34 cellular contexts compared by ENCODE assay signal in the genomic region with DNA sequence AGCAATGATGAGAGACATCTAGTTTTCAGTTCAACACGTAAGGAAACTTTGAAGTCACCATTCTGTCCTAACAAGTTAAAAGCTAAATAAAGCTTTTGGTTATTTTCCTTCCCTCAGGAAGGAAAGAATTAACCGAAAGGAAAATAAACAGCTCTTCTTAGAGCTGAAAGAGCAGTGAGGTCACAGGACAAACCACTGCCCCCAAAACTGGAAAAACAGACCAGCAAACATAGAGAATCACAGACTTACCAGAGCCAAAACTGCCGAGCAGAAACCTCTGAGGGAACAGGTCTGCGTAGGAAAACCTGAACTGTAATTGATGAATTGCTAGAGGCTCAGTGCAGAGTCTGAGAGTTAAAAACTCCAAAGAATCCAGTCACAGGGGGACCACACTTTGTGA. TPM values are rescaled to one million over a fixed set of nuclear protein-coding genes. Genes with fewer than 3 reads are reported as not detected.
A peak's percentile ranks its signal among the peaks of the same experiment; 100 is the strongest.
DNase-seq lines count a peak whose midpoint lies in the region; ATAC-seq and TF ChIP-seq lines count a peak whose summit lies in the region.
"Had no signal": no experiment of that assay in that cellular context is flagged by ENCODE, and none has a peak within 500 bp of the region (broad histone marks: within the 10 kb centered on the region; RNA-seq: fewer than 3 reads in every experiment).

No MANE protein-coding gene starts in this region.

- no peaks in the 10 kb centered on the region for H3K27me3 ChIP-seq in hepatocyte
- H3K27me3 ChIP-seq: ascending aorta, cardiac muscle cell, SJCRH30, upper lobe of left lung had no signal

- ATAC-seq in activated CD8-positive, alpha-beta T cell treated with anti-CD3 and anti-CD28 coated beads for 36 hours, result no peak
- ATAC-seq in activated CD8-positive, alpha-beta T cell treated with anti-CD3 and anti-CD28 coated beads, Interleukin-2, amount 10 ng/mL, durations not matched to agents 7 days and 5 days, result no peak

- H3K4me2 ChIP-seq in hepatocyte, result peak overlapping the region; percentile 48

- intact Hi-C loops in activated CD8-positive, alpha-beta T cell treated with anti-CD3 and anti-CD28 coated beads for 36 hours (cut with micrococcal nuclease), result no loop called here
- intact Hi-C loops in activated CD4-positive, alpha-beta T cell treated with anti-CD3 and anti-CD28 coated beads, Interleukin-2, amount 10 ng/mL, durations not matched to agents 24 days and 14 days (cut with micrococcal nuclease), result no loop called here

- H3K36me3 ChIP-seq in hepatocyte (replicated peaks; ENCODE audit: insufficient read depth, low read depth), result no peaks in the 10 kb centered on the region
- H3K36me3 ChIP-seq: ascending aorta, cardiac muscle cell, prostate gland, SJCRH30, upper lobe of left lung, WERI-Rb-1 had no signal

- no peak for DNase-seq in activated CD8-positive, alpha-beta T cell treated with anti-CD3 and anti-CD28 coated beads for 36 hours
- no peak for DNase-seq in activated CD8-positive, alpha-beta T cell treated with anti-CD3 and anti-CD28 coated beads, Interleukin-2, amount 10 ng/mL, durations not matched to agents 7 days and 5 days
- peak; percentile 61 to 66 for DNase-seq in dermis microvascular lymphatic vessel endothelial cell (ENCODE audit: low read depth in 2 of 2)
- DNase-seq in hepatocyte (ENCODE audit: low spot score), result no peak
- peak; percentile 12 for DNase-seq in stromal cell of bone marrow (ENCODE audit: low read depth)
- DNase-seq in NCI-H524 treated with DMSO at 0.1 percent for 48 hours (lab: John Stamatoyannopoulos, UW), result no peak
- DNase-seq in activated CD4-positive, alpha-beta T cell treated with anti-CD3 and anti-CD28 coated beads, Interleukin-2, amount 10 ng/mL, durations not matched to agents 24 days and 14 days, result no peak
- no peak for DNase-seq in DMS 273 treated with DMSO at 0.1 percent for 48 hours (lab: John Stamatoyannopoulos, UW)
- DNase-seq: activated CD4-positive, alpha-beta T cell treated with anti-CD3 and anti-CD28 coated beads for 4 hours; activated gamma-delta T cell; activated naive CD8-positive, alpha-beta T cell treated with anti-CD3 and anti-CD28 coated beads, Interleukin-2, amount 10 ng/mL, durations not matched to agents 7 days and 5 days; activated T-cell treated with anti-CD3 and anti-CD28 coated beads, Interleukin-2, amount 50 U/mL, for 24 hours; COR-L47; HCEC 1CT; immature natural killer cell; Kasumi-1; NCI-H1436; NCI-H2081 treated with DMSO at 0.1 percent for 48 hours; SJCRH30; stimulated activated CD4-positive, alpha-beta T cell treated with anti-CD3 and anti-CD28 coated beads, Interleukin-4, amount 100 ng/mL, for 1 hour; substantia nigra; SW 1271; T-helper 9 cell; upper lobe of left lung; WERI-Rb-1 had no signal

- H3K27me3 Mint-ChIP-seq in activated CD8-positive, alpha-beta T cell treated with anti-CD3 and anti-CD28 coated beads for 36 hours, result peaks cover 1% of the 10 kb centered on the region
- no peaks in the 10 kb centered on the region for H3K27me3 Mint-ChIP-seq in activated CD8-positive, alpha-beta T cell treated with anti-CD3 and anti-CD28 coated beads, Interleukin-2, amount 10 ng/mL, durations not matched to agents 7 days and 5 days (ENCODE audit: low read depth)
- peaks cover 8% of the 10 kb centered on the region for H3K27me3 Mint-ChIP-seq in activated CD4-positive, alpha-beta T cell treated with anti-CD3 and anti-CD28 coated beads, Interleukin-2, amount 10 ng/mL, durations not matched to agents 24 days and 14 days
- H3K27me3 Mint-ChIP-seq: activated T-cell treated with anti-CD3 and anti-CD28 coated beads, Interleukin-2, amount 50 U/mL, for 24 hours; memory B cell had no signal

- H3K27ac Mint-ChIP-seq in activated CD8-positive, alpha-beta T cell treated with anti-CD3 and anti-CD28 coated beads for 36 hours, result peak overlapping the region; percentile 47
- no peak overlapping the region for H3K27ac Mint-ChIP-seq in activated CD8-positive, alpha-beta T cell treated with anti-CD3 and anti-CD28 coated beads, Interleukin-2, amount 10 ng/mL, durations not matched to agents 7 days and 5 days
- H3K27ac Mint-ChIP-seq in activated CD4-positive, alpha-beta T cell treated with anti-CD3 and anti-CD28 coated beads, Interleukin-2, amount 10 ng/mL, durations not matched to agents 24 days and 14 days, result no peak overlapping the region
- H3K27ac Mint-ChIP-seq: activated naive CD8-positive, alpha-beta T cell treated with anti-CD3 and anti-CD28 coated beads, Interleukin-2, amount 10 ng/mL, durations not matched to agents 7 days and 5 days; activated T-cell treated with anti-CD3 and anti-CD28 coated beads, Interleukin-2, amount 50 U/mL, for 24 hours; immature natural killer cell; memory B cell had no signal

- WGBS in hepatocyte (ENCODE audit: low lambda C conversion rate, missing lambda C conversion rate), result 58% methylated on average over 4 of the region's 4 CpGs

- H3K9me3 ChIP-seq in hepatocyte (ENCODE audit: low read depth), result no peaks in the 10 kb centered on the region
- H3K9me3 ChIP-seq: ascending aorta, prostate gland, SJCRH30, upper lobe of left lung had no signal

- peaks cover 8% of the 10 kb centered on the region for H3K4me1 Mint-ChIP-seq in activated CD8-positive, alpha-beta T cell treated with anti-CD3 and anti-CD28 coated beads for 36 hours (ENCODE audit: low read depth)
- H3K4me1 Mint-ChIP-seq in activated CD8-positive, alpha-beta T cell treated with anti-CD3 and anti-CD28 coated beads, Interleukin-2, amount 10 ng/mL, durations not matched to agents 7 days and 5 days (ENCODE audit: low read depth), result no peaks in the 10 kb centered on the region
- peaks cover 2% of the 10 kb centered on the region for H3K4me1 Mint-ChIP-seq in activated CD4-positive, alpha-beta T cell treated with anti-CD3 and anti-CD28 coated beads, Interleukin-2, amount 10 ng/mL, durations not matched to agents 24 days and 14 days
- H3K4me1 Mint-ChIP-seq: immature natural killer cell, memory B cell had no signal

- H3K9me2 ChIP-seq in hepatocyte (replicated peaks; ENCODE audit: insufficient read depth), result no peaks in the 10 kb centered on the region

- no peak overlapping the region for H3K27ac ChIP-seq in hepatocyte
- H3K27ac ChIP-seq: 22Rv1, ascending aorta, C4-2B, cardiac muscle cell, coronary artery, prostate gland, SJCRH30, upper lobe of left lung, WERI-Rb-1 had no signal

- CTCF ChIA-PET in activated CD8-positive, alpha-beta T cell treated with anti-CD3 and anti-CD28 coated beads for 36 hours (lab: Charles Lee), result interaction anchor here (0.8 to 1.8 kb wide), 2 partner anchors 9 to 11 kb away, joined by 3 to 7 read pairs; no protein-coding TSS in a partner anchor
- CTCF ChIA-PET in activated CD8-positive, alpha-beta T cell treated with anti-CD3 and anti-CD28 coated beads, Interleukin-2, amount 10 ng/mL, durations not matched to agents 7 days and 5 days (lab: Charles Lee), result interaction anchor here (1.8 to 2.0 kb wide), 2 partner anchors 8 to 12 kb away, joined by 5 read pairs; no protein-coding TSS in a partner anchor

- no peaks in the 10 kb centered on the region for H3K79me2 ChIP-seq in hepatocyte

- no peak overlapping the region for H2AFZ ChIP-seq in hepatocyte

- POLR2A ChIA-PET in activated CD8-positive, alpha-beta T cell treated with anti-CD3 and anti-CD28 coated beads for 36 hours (lab: Charles Lee), result no interaction called here
- POLR2A ChIA-PET in activated CD8-positive, alpha-beta T cell treated with anti-CD3 and anti-CD28 coated beads, Interleukin-2, amount 10 ng/mL, durations not matched to agents 7 days and 5 days (lab: Charles Lee), result no interaction called here

- H4K20me1 ChIP-seq in hepatocyte (ENCODE audit: insufficient read depth, poor library complexity, severe bottlenecking), result no peaks in the 10 kb centered on the region

- no peaks in the 10 kb centered on the region for H3K4me1 ChIP-seq in hepatocyte (ENCODE audit: insufficient read depth)
- H3K4me1 ChIP-seq: ascending aorta, prostate gland, SJCRH30, upper lobe of left lung had no signal

- H3K4me3 Mint-ChIP-seq in activated CD8-positive, alpha-beta T cell treated with anti-CD3 and anti-CD28 coated beads for 36 hours, result no peak overlapping the region
- H3K4me3 Mint-ChIP-seq in activated CD8-positive, alpha-beta T cell treated with anti-CD3 and anti-CD28 coated beads, Interleukin-2, amount 10 ng/mL, durations not matched to agents 7 days and 5 days, result no peak overlapping the region
- no peak overlapping the region for H3K4me3 Mint-ChIP-seq in activated CD4-positive, alpha-beta T cell treated with anti-CD3 and anti-CD28 coated beads, Interleukin-2, amount 10 ng/mL, durations not matched to agents 24 days and 14 days
- H3K4me3 Mint-ChIP-seq: activated naive CD8-positive, alpha-beta T cell treated with anti-CD3 and anti-CD28 coated beads, Interleukin-2, amount 10 ng/mL, durations not matched to agents 7 days and 5 days; activated T-cell treated with anti-CD3 and anti-CD28 coated beads, Interleukin-2, amount 50 U/mL, for 24 hours; immature natural killer cell; memory B cell had no signal

- H3K36me3 Mint-ChIP-seq in activated CD8-positive, alpha-beta T cell treated with anti-CD3 and anti-CD28 coated beads for 36 hours (ENCODE audit: low read depth), result no peaks in the 10 kb centered on the region
- no peaks in the 10 kb centered on the region for H3K36me3 Mint-ChIP-seq in activated CD8-positive, alpha-beta T cell treated with anti-CD3 and anti-CD28 coated beads, Interleukin-2, amount 10 ng/mL, durations not matched to agents 7 days and 5 days (ENCODE audit: low read depth)
- no peaks in the 10 kb centered on the region for H3K36me3 Mint-ChIP-seq in activated CD4-positive, alpha-beta T cell treated with anti-CD3 and anti-CD28 coated beads, Interleukin-2, amount 10 ng/mL, durations not matched to agents 24 days and 14 days (ENCODE audit: low read depth)

- no peak overlapping the region for H3K4me3 ChIP-seq in hepatocyte
- H3K4me3 ChIP-seq: ascending aorta, cardiac muscle cell, coronary artery, prostate gland, SJCRH30, upper lobe of left lung had no signal

- peaks cover 3% of the 10 kb centered on the region for H3K9me3 Mint-ChIP-seq in activated CD8-positive, alpha-beta T cell treated with anti-CD3 and anti-CD28 coated beads for 36 hours
- H3K9me3 Mint-ChIP-seq in activated CD8-positive, alpha-beta T cell treated with anti-CD3 and anti-CD28 coated beads, Interleukin-2, amount 10 ng/mL, durations not matched to agents 7 days and 5 days (ENCODE audit: insufficient read depth), result no peaks in the 10 kb centered on the region
- H3K9me3 Mint-ChIP-seq in activated CD4-positive, alpha-beta T cell treated with anti-CD3 and anti-CD28 coated beads, Interleukin-2, amount 10 ng/mL, durations not matched to agents 24 days and 14 days, result no peaks in the 10 kb centered on the region
- H3K9me3 Mint-ChIP-seq: activated T-cell treated with anti-CD3 and anti-CD28 coated beads, Interleukin-2, amount 50 U/mL, for 24 hours; immature natural killer cell had no signal

- no peak for TF ChIP-seq CTCF in activated CD8-positive, alpha-beta T cell treated with anti-CD3 and anti-CD28 coated beads for 36 hours (IDR thresholded peaks at IDR 0.05)
- no peak for TF ChIP-seq CTCF in hepatocyte (IDR thresholded peaks at IDR 0.05; ENCODE audit: poor library complexity)

RNA-seq across cellular contexts. Expression of a gene that starts 14.7 kb away (rescaled TPM):
- not detected for total RNA-seq in activated CD8-positive, alpha-beta T cell treated with anti-CD3 and anti-CD28 coated beads for 36 hours
- total RNA-seq in activated CD8-positive, alpha-beta T cell treated with anti-CD3 and anti-CD28 coated beads, Interleukin-2, amount 10 ng/mL, durations not matched to agents 7 days and 5 days, result not detected
- not detected in 2 replicates for total RNA-seq in dermis microvascular lymphatic vessel endothelial cell
- not detected in 2 replicates for total RNA-seq in hepatocyte
- polyA plus RNA-seq in hepatocyte, result 0.29 and 0.74 TPM in 2 replicates
- 0.24 and 0.42 TPM in 2 replicates for total RNA-seq in activated CD4-positive, alpha-beta T cell treated with anti-CD3 and anti-CD28 coated beads, Interleukin-2, amount 10 ng/mL, durations not matched to agents 24 days and 14 days
- total RNA-seq: ascending aorta, cardiac muscle cell, myocyte, RPMI7951, SJCRH30 had no signal
- polyA plus RNA-seq: cardiac muscle cell, immature natural killer cell had no signal

Comparison
In these comparisons a context has a peak if more than half of its experiments do, and no peak if none do; other contexts are left out.
1. DNase-seq: peak in dermis microvascular lymphatic vessel endothelial cell (2 of 2) and stromal cell of bone marrow (single experiment); none in activated CD8-positive, alpha-beta T cell treated with anti-CD3 and anti-CD28 coated beads for 36 hours (single experiment), activated CD8-positive, alpha-beta T cell treated with anti-CD3 and anti-CD28 coated beads, Interleukin-2, amount 10 ng/mL, durations not matched to agents 7 days and 5 days (single experiment), hepatocyte (single experiment), NCI-H524 treated with DMSO at 0.1 percent for 48 hours (single experiment), activated CD4-positive, alpha-beta T cell treated with anti-CD3 and anti-CD28 coated beads, Interleukin-2, amount 10 ng/mL, durations not matched to agents 24 days and 14 days (single experiment) and DMS 273 treated with DMSO at 0.1 percent for 48 hours (single experiment).